Comparison of ENCODE assay signal across 13 cellular contexts in the genomic region with DNA sequence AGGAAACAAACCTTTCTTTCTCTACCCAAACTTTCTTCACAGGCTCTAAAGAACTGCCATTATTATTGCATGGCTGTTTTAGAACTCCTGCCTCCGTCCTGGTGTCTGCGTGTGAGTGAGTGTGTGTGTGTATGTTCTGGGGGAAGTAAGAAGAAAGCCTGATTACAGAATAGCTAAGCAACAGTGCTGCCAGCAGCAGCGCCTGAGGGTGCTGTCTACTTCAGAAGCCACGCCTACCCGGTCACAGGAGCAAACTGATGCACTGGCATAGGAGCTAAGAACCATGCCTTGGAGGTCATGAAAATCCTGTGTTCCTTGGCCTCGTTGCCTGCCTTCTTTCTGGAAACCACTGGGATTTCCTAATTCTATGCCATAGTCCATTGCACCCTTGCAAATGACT. TPM values are rescaled to one million over a fixed set of nuclear protein-coding genes. Genes with fewer than 3 reads are reported as not detected.
A peak's percentile ranks its signal among the peaks of the same experiment; 100 is the strongest.
DNase-seq lines count a peak whose midpoint lies in the region; ATAC-seq and TF ChIP-seq lines count a peak whose summit lies in the region.
"Had no signal": no experiment of that assay in that cellular context is flagged by ENCODE, and none has a peak within 500 bp of the region (broad histone marks: within the 10 kb centered on the region; RNA-seq: fewer than 3 reads in every experiment).

No MANE protein-coding gene starts in this region.

- no peak overlapping the region for H3K4ac ChIP-seq in mesenchymal stem cell (ENCODE audit: low read depth in 1 of 2, low read length in 2 of 2)

- no peak overlapping the region for H3K18ac ChIP-seq in mesenchymal stem cell (ENCODE audit: low read depth in 1 of 2, low read length in 2 of 2)

- no peaks in the 10 kb centered on the region for H3K9me2 ChIP-seq in PC-9 (ENCODE audit: insufficient read depth)

- H3K4me3 ChIP-seq in mesenchymal stem cell (ENCODE audit: insufficient read depth in 1 of 2, low read depth in 1 of 2, low read length in 2 of 2), result no peak overlapping the region
- no peak overlapping the region for H3K4me3 ChIP-seq in PC-9
- H3K4me3 ChIP-seq: ovary had no signal

- no peak overlapping the region for H2BK120ac ChIP-seq in mesenchymal stem cell (ENCODE audit: low read depth, low read length)

- H3K23ac ChIP-seq in mesenchymal stem cell (ENCODE audit: low read length in 2 of 2), result no peak overlapping the region

- no peak overlapping the region for H2AFZ ChIP-seq in mesenchymal stem cell (ENCODE audit: low read depth, low read length)
- H2AFZ ChIP-seq in PC-9, result no peak overlapping the region

- H3K4me2 ChIP-seq in mesenchymal stem cell (ENCODE audit: low read length, poor library complexity, severe bottlenecking) (no peak overlapping the region), PC-9 (no peak overlapping the region)

- TF ChIP-seq CTCF in CD14-positive monocyte (IDR thresholded peaks at IDR 0.05) (no peak), PC-9 (conservative IDR thresholded peaks at IDR 0.05) (no peak)

- 72% methylated on average over 6 of the region's 6 CpGs for WGBS in mesenchymal stem cell

- ATAC-seq in HG02981 (IDR thresholded peaks at IDR 0.05; ENCODE audit: unreplicated experiment), result no peak
- ATAC-seq: stimulated activated effector memory CD8-positive, alpha-beta T cell treated with anti-CD3 and anti-CD28 coated beads, Interleukin-12 subunit alpha, Interleukin-12 subunit beta, amount 100 ng/mL, for 72 hours had no signal

- H3K36me3 ChIP-seq in mesenchymal stem cell (ENCODE audit: control insufficient read depth in 1 of 2, insufficient read depth in 2 of 2, low read depth in 1 of 2, low read length in 2 of 2) (no peaks in the 10 kb centered on the region), PC-9 (ENCODE audit: low read depth) (no peaks in the 10 kb centered on the region)
- H3K36me3 ChIP-seq: ovary had no signal

- no peak overlapping the region for H2AK5ac ChIP-seq in mesenchymal stem cell (ENCODE audit: low read length, severe bottlenecking)

- no peak overlapping the region for H3K9ac ChIP-seq in mesenchymal stem cell (ENCODE audit: low read length)

- CTCF ChIA-PET in PC-9 (lab: Charles Lee), result no interaction called here

- no peak overlapping the region for H2BK12ac ChIP-seq in mesenchymal stem cell (ENCODE audit: low read length in 2 of 2)

- H4K8ac ChIP-seq in mesenchymal stem cell (ENCODE audit: low read length), result no peak overlapping the region

- no peaks in the 10 kb centered on the region for H3F3A ChIP-seq in PC-9 (ENCODE audit: insufficient read depth, low read depth)

- no peaks in the 10 kb centered on the region for H3K79me2 ChIP-seq in PC-9 (ENCODE audit: low read depth)

- intact Hi-C loops in CD14-positive monocyte (cut with micrococcal nuclease) (no loop called here), PC-9 (cut with micrococcal nuclease; ENCODE audit: unreplicated experiment) (no loop called here)

- H3K27me3 ChIP-seq in mesenchymal stem cell (ENCODE audit: control insufficient read depth in 1 of 2, insufficient read depth in 1 of 2, low read length in 2 of 2) (peaks cover 0 to 13% of the 10 kb centered on the region in 2 experiments), PC-9 (ENCODE audit: insufficient read depth, low read depth) (no peaks in the 10 kb centered on the region)
- H3K27me3 ChIP-seq: ovary had no signal

- H3K4me1 ChIP-seq in mesenchymal stem cell (ENCODE audit: control insufficient read depth, insufficient read depth, low read depth, low read length), result peaks cover 3% of the 10 kb centered on the region
- H3K4me1 ChIP-seq in PC-9 (replicated peaks; ENCODE audit: insufficient read depth), result no peaks in the 10 kb centered on the region

- H4K91ac ChIP-seq in mesenchymal stem cell (ENCODE audit: low read length), result no peak overlapping the region

- H3K4me3 Mint-ChIP-seq in CD14-positive monocyte, result peak overlapping the region in 1 of 2 donors; percentile 74
- H3K4me3 Mint-ChIP-seq: stimulated activated effector memory CD8-positive, alpha-beta T cell treated with anti-CD3 and anti-CD28 coated beads, Interleukin-12 subunit alpha, Interleukin-12 subunit beta, amount 100 ng/mL, for 72 hours had no signal

- H2BK15ac ChIP-seq in mesenchymal stem cell (ENCODE audit: low read depth, poor library complexity, severe bottlenecking), result no peak overlapping the region

- H3K36me3 Mint-ChIP-seq in CD14-positive monocyte, result no peaks in the 10 kb centered on the region
- H3K36me3 Mint-ChIP-seq: stimulated activated effector memory CD8-positive, alpha-beta T cell treated with anti-CD3 and anti-CD28 coated beads, Interleukin-12 subunit alpha, Interleukin-12 subunit beta, amount 100 ng/mL, for 72 hours had no signal

- no peak overlapping the region for H3K27ac ChIP-seq in mesenchymal stem cell (ENCODE audit: low read length, poor library complexity, severe bottlenecking)
- no peak overlapping the region for H3K27ac ChIP-seq in PC-9
- H3K27ac ChIP-seq: ovary had no signal

- H2BK5ac ChIP-seq in mesenchymal stem cell (ENCODE audit: low read depth, low read length, poor library complexity, severe bottlenecking), result no peak overlapping the region

- DNase-seq in CD14-positive monocyte (ENCODE audit: low spot score) (peak; percentile 69), Kasumi-1 (lab: John Stamatoyannopoulos, UW) (peak; percentile 56 to 66), UCSD-AML1 (lab: John Stamatoyannopoulos, UW; ENCODE audit: unreplicated experiment) (peak; percentile 32), iris pigment epithelial cell (ENCODE audit: low read depth) (peak; percentile 4), NCI-H748 (lab: John Stamatoyannopoulos, UW; ENCODE audit: unreplicated experiment) (no peak), mesenchymal stem cell (no peak), PC-9 (no peak)
- DNase-seq: EL, NCI-H1092 treated with DMSO at 0.1 percent for 48 hours, ovary had no signal

- no peak overlapping the region for H3K14ac ChIP-seq in mesenchymal stem cell (ENCODE audit: low read length in 2 of 2)

- BruUV-seq in PC-9 (replicated peaks; lab: Mats Ljungman, UMichigan), result no TSS peak

- H3K27me3 Mint-ChIP-seq in CD14-positive monocyte (ENCODE audit: low read depth in 3 of 3), result no peaks in the 10 kb centered on the region

- H4K20me1 ChIP-seq in PC-9 (ENCODE audit: insufficient read depth), result no peaks in the 10 kb centered on the region

- H3K79me1 ChIP-seq in mesenchymal stem cell (replicated peaks; ENCODE audit: low read length, poor library complexity, severe bottlenecking), result no peaks in the 10 kb centered on the region

- POLR2A ChIA-PET in PC-9 (lab: Charles Lee; ENCODE audit: unreplicated experiment), result no interaction called here

- H3K9me3 ChIP-seq in mesenchymal stem cell (ENCODE audit: control insufficient read depth, low read length) (no peaks in the 10 kb centered on the region), PC-9 (ENCODE audit: insufficient read depth, low read depth) (no peaks in the 10 kb centered on the region)
- H3K9me3 ChIP-seq: ovary had no signal

- peaks cover 0 to 2% (median 0%) of the 10 kb centered on the region in 7 donors for H3K9me3 Mint-ChIP-seq in CD14-positive monocyte
- H3K9me3 Mint-ChIP-seq: stimulated activated effector memory CD8-positive, alpha-beta T cell treated with anti-CD3 and anti-CD28 coated beads, Interleukin-12 subunit alpha, Interleukin-12 subunit beta, amount 100 ng/mL, for 72 hours had no signal

- H3K27ac Mint-ChIP-seq in CD14-positive monocyte, result peak overlapping the region in 3 of 7 donors; percentile 46 to 72 (median 57)
- H3K27ac Mint-ChIP-seq: stimulated activated effector memory CD8-positive, alpha-beta T cell treated with anti-CD3 and anti-CD28 coated beads, Interleukin-12 subunit alpha, Interleukin-12 subunit beta, amount 100 ng/mL, for 72 hours had no signal

- H3K4me1 Mint-ChIP-seq in CD14-positive monocyte, result peaks cover 9% of the 10 kb centered on the region
- H3K4me1 Mint-ChIP-seq: stimulated activated effector memory CD8-positive, alpha-beta T cell treated with anti-CD3 and anti-CD28 coated beads, Interleukin-12 subunit alpha, Interleukin-12 subunit beta, amount 100 ng/mL, for 72 hours had no signal

RNA-seq across cellular contexts. Expression of a gene that starts 25.2 kb away (rescaled TPM):
- not detected for polyA plus RNA-seq in CD14-positive monocyte
- polyA plus RNA-seq in mesenchymal stem cell (2013, experiment 1 of 2), result not detected
- not detected for polyA plus RNA-seq in mesenchymal stem cell (2013, experiment 2 of 2)
- not detected in 2 replicates for total RNA-seq in PC-9 (2021)
- total RNA-seq: lung microvascular endothelial cell, ovary had no signal
- polyA plus RNA-seq: ovary had no signal

RNA-seq across cellular contexts. Expression of a gene that starts 28.5 kb away (rescaled TPM):
- 10 to 100 TPM; 10.1 to 12.9 TPM for polyA plus RNA-seq in CD14-positive monocyte
- not detected for polyA plus RNA-seq in mesenchymal stem cell (2013, experiment 1 of 2)
- not detected for polyA plus RNA-seq in mesenchymal stem cell (2013, experiment 2 of 2)
- total RNA-seq in PC-9 (2021), result not detected in 2 replicates
- total RNA-seq: lung microvascular endothelial cell, ovary had no signal
- polyA plus RNA-seq: ovary had no signal

Comparison
In these comparisons a context has a peak if more than half of its experiments do, and no peak if none do; other contexts are left out.
1. DNase-seq: peak in CD14-positive monocyte (single experiment), Kasumi-1 (2 of 2), UCSD-AML1 (single experiment) and iris pigment epithelial cell (single experiment); none in NCI-H748 (single experiment), mesenchymal stem cell (single experiment) and PC-9 (0 of 2).